In the genomic region with DNA sequence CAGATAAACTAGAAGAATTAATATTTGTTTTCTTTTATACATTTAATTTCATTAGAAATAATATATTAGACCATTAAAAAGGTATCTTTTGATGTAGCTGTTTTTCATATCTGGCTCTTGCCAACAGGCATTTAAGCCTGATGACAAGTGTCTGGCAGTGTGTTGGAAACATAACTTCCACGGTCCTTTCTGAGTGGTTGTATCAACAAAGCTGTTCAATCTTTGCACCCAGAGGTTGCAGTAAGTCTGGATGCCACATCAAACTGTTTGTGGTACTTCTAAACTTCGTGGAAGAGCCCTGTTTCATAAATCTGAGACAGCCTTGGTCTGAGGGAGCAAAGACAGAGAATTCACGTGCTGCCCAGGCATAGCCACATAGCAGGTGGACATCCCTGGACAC, we compare ENCODE assay signal across 15 cellular contexts.
DNase-seq lines count a peak whose midpoint lies in the region; ATAC-seq and TF ChIP-seq lines count a peak whose summit lies in the region.
"Had no signal": no experiment of that assay in that cellular context is flagged by ENCODE, and none has a peak within 500 bp of the region (broad histone marks: within the 10 kb centered on the region; RNA-seq: fewer than 3 reads in every experiment).

No MANE protein-coding gene starts in this region.

- H2BK120ac ChIP-seq in H9 (ENCODE audit: low read depth, low read length, poor library complexity, severe bottlenecking), result no peak overlapping the region

- no peak overlapping the region for H3K14ac ChIP-seq in H9 (ENCODE audit: insufficient read depth, low read length)

- TF ChIP-seq POLR2A in uterus (IDR thresholded peaks at IDR 0.05), result no peak

- H3K36me3 ChIP-seq in psoas muscle (ENCODE audit: insufficient read depth in 1 of 2, low read depth in 1 of 2) (peaks cover 0 to 19% of the 10 kb centered on the region in 2 donors), uterus (no peaks in the 10 kb centered on the region)
- H3K36me3 ChIP-seq: BE2C, HAP-1 had no signal

- H3K9ac ChIP-seq in H9 (ENCODE audit: extremely low read depth, insufficient read length, low read length), result peak overlapping the region; percentile 8

- H3K27me3 ChIP-seq in H9 (ENCODE audit: insufficient read depth, low read length), result no peaks in the 10 kb centered on the region; the same call in 1 of the 2 replicates
- no peaks in the 10 kb centered on the region for H3K27me3 ChIP-seq in psoas muscle (ENCODE audit: insufficient read depth in 3 of 3, low read length in 2 of 3)
- H3K27me3 ChIP-seq in uterus, result no peaks in the 10 kb centered on the region
- H3K27me3 ChIP-seq: BE2C had no signal

- H3K27ac Mint-ChIP-seq in H9, result no peak overlapping the region
- H3K27ac Mint-ChIP-seq: CD4-positive, alpha-beta memory T cell had no signal

- no peak overlapping the region for H4K8ac ChIP-seq in H9 (replicated peaks; ENCODE audit: insufficient read length, low read depth, low read length)

- no peak for DNase-seq in H9
- DNase-seq in Right ventricle myocardium superior, result no peak
- DNase-seq in left ventricle myocardium superior, result no peak
- DNase-seq in psoas muscle, result no peak
- no peak for DNase-seq in KG1 (lab: John Stamatoyannopoulos, UW)
- DNase-seq in uterus, result no peak
- DNase-seq: BE2C; CD4-positive, alpha-beta memory T cell; DND-41; GDM1; GOT3 had no signal

- no peak overlapping the region for H2BK12ac ChIP-seq in H9 (ENCODE audit: insufficient read length, low read depth, low read length)

- no peak overlapping the region for H2AFZ ChIP-seq in H9 (ENCODE audit: low read length)

- H2BK20ac ChIP-seq in H9 (ENCODE audit: low read depth, low read length, poor library complexity, severe bottlenecking), result no peak overlapping the region

- H4K91ac ChIP-seq in H9 (ENCODE audit: insufficient read length, low read depth, low read length), result no peak overlapping the region

- H2BK15ac ChIP-seq in H9 (ENCODE audit: low read depth, low read length), result no peak overlapping the region

- no peaks in the 10 kb centered on the region for H3K79me1 ChIP-seq in H9 (ENCODE audit: insufficient read depth, low read depth, low read length, poor library complexity, severe bottlenecking)

- no peak overlapping the region for H3K4me2 ChIP-seq in H9 (ENCODE audit: insufficient read depth, insufficient read length, low read length)
- H3K4me2 ChIP-seq: A549 had no signal

- no peak for TF ChIP-seq CTCF in H9 (conservative IDR thresholded peaks at IDR 0.05)
- TF ChIP-seq CTCF in psoas muscle (IDR thresholded peaks at IDR 0.05), result no peak
- no peak for TF ChIP-seq CTCF in uterus (IDR thresholded peaks at IDR 0.05)

- H3K23ac ChIP-seq in H9 (ENCODE audit: insufficient read length, low read depth, low read length), result no peak overlapping the region

- H3K4me1 ChIP-seq in H9 (ENCODE audit: insufficient read depth, low read length), result no peaks in the 10 kb centered on the region
- peaks cover 67% of the 10 kb centered on the region for H3K4me1 ChIP-seq in psoas muscle
- no peaks in the 10 kb centered on the region for H3K4me1 ChIP-seq in uterus
- H3K4me1 ChIP-seq: A549, BE2C had no signal

- H2AK5ac ChIP-seq in H9 (ENCODE audit: insufficient read length, low read length), result no peak overlapping the region

- no peaks in the 10 kb centered on the region for H4K20me1 ChIP-seq in H9 (ENCODE audit: control insufficient read depth, insufficient read depth, insufficient read length)

- H3K4me1 Mint-ChIP-seq in H9, result peaks cover 12 to 14% of the 10 kb centered on the region in 2 experiments
- H3K4me1 Mint-ChIP-seq: CD4-positive, alpha-beta memory T cell had no signal

- H2BK5ac ChIP-seq in H9 (ENCODE audit: insufficient read length, low read length), result no peak overlapping the region

- no peak overlapping the region for H3T11ph ChIP-seq in H9 (ENCODE audit: low read length)

- peaks cover 30% of the 10 kb centered on the region for H3K27me3 Mint-ChIP-seq in H9 (ENCODE audit: low read depth)
- H3K27me3 Mint-ChIP-seq: CD4-positive, alpha-beta memory T cell had no signal

- no peak overlapping the region for H4K5ac ChIP-seq in H9 (ENCODE audit: insufficient read length, low read depth, low read length)

- WGBS in H9 (ENCODE audit: extremely low coverage, insufficient read length, low lambda C conversion rate), result no CpG with 5 or more reads among the region's 3 CpGs
- WGBS in psoas muscle, 3 donors, result 23 to 39% (median 26%) methylated on average over 3 of the region's 3 CpGs

- H3K27ac ChIP-seq in H9 (ENCODE audit: insufficient read length, low read depth, low read length), result no peak overlapping the region
- H3K27ac ChIP-seq in psoas muscle, result peak overlapping the region; percentile 54
- H3K27ac ChIP-seq in uterus, result no peak overlapping the region
- H3K27ac ChIP-seq: A549, C4-2B had no signal

- no peaks in the 10 kb centered on the region for H3K79me2 ChIP-seq in H9 (ENCODE audit: insufficient read depth, low read length)

- H3K36me3 Mint-ChIP-seq in H9 (ENCODE audit: insufficient read depth in 1 of 3, low read depth in 3 of 3), result no peaks in the 10 kb centered on the region
- H3K36me3 Mint-ChIP-seq: CD4-positive, alpha-beta memory T cell had no signal

- H3K9me3 Mint-ChIP-seq in H9, result peaks cover 3% of the 10 kb centered on the region in 2 experiments; a peak in 3 of 5 replicates

- no peaks in the 10 kb centered on the region for H3K23me2 ChIP-seq in H9 (ENCODE audit: insufficient read length, low read depth, low read length, poor library complexity, severe bottlenecking)

- no peaks in the 10 kb centered on the region for H3K9me3 ChIP-seq in H9 (ENCODE audit: control insufficient read depth, low read depth, low read length)
- H3K9me3 ChIP-seq in psoas muscle, result no peaks in the 10 kb centered on the region
- no peaks in the 10 kb centered on the region for H3K9me3 ChIP-seq in uterus
- H3K9me3 ChIP-seq: A549, BE2C, HAP-1 had no signal

- no peak overlapping the region for H3K18ac ChIP-seq in H9 (ENCODE audit: insufficient read length, low read depth, low read length)

- no peak overlapping the region for H3K4me3 ChIP-seq in psoas muscle
- H3K4me3 ChIP-seq in uterus, result no peak overlapping the region
- H3K4me3 ChIP-seq: A549, HAP-1 had no signal

- intact Hi-C loops in Right ventricle myocardium superior (cut with DNase I) (no loop called here), left ventricle myocardium superior (cut with micrococcal nuclease) (no loop called here), psoas muscle (cut with DNase I) (no loop called here), uterus (cut with DNase I; ENCODE audit: low total_unique reads) (no loop called here)

- ATAC-seq in Right ventricle myocardium superior (ENCODE audit: poor library complexity) (peak; percentile 77), left ventricle myocardium superior (peak; percentile 80), psoas muscle (peak in 3 of 4 donors; percentile 49 to 54 (median 54)), GM18873 (IDR thresholded peaks at IDR 0.05; ENCODE audit: low FRiP score, unreplicated experiment) (no peak)
- ATAC-seq: A549 had no signal

- no peak overlapping the region for H3K56ac ChIP-seq in H9 (ENCODE audit: insufficient read length, low read depth, low read length)

- H3K4me3 Mint-ChIP-seq in H9, result no peak overlapping the region
- H3K4me3 Mint-ChIP-seq: CD4-positive, alpha-beta memory T cell had no signal

- no peak overlapping the region for H3K4ac ChIP-seq in H9 (ENCODE audit: low read depth, low read length)
